ENCODE assay signal across 15 cellular contexts in genomic region chrY:7818924-7819323, GRCh38.
A peak's percentile ranks its signal among the peaks of the same experiment; 100 is the strongest.
DNase-seq lines count a peak whose midpoint lies in the region; ATAC-seq and TF ChIP-seq lines count a peak whose summit lies in the region.
"Had no signal": no experiment of that assay in that cellular context is flagged by ENCODE, and none has a peak within 500 bp of the region (broad histone marks: within the 10 kb centered on the region; RNA-seq: fewer than 3 reads in every experiment).

No MANE protein-coding gene starts in this region.

- H3K9me3 ChIP-seq in neutrophil = no peaks in the 10 kb centered on the region
- H3K9me3 ChIP-seq in SK-N-SH = no peaks in the 10 kb centered on the region
- H3K9me3 ChIP-seq: testis had no signal

- no peak overlapping the region for H3K9ac ChIP-seq in SK-N-SH

- no peak overlapping the region for H3K4me2 ChIP-seq in SK-N-SH

- H3K27me3 ChIP-seq in neutrophil = no peaks in the 10 kb centered on the region
- H3K27me3 ChIP-seq in SK-N-SH (ENCODE audit: insufficient read depth) = no peaks in the 10 kb centered on the region
- H3K27me3 ChIP-seq: testis had no signal

- peak; percentile 49 for TF ChIP-seq CTCF in neutrophil (IDR thresholded peaks at IDR 0.05)
- TF ChIP-seq CTCF in SK-N-SH (IDR thresholded peaks at IDR 0.05) = no peak

- ATAC-seq in HG03460 (IDR thresholded peaks at IDR 0.05; ENCODE audit: unreplicated experiment) (peak; percentile 64), GM19035 (IDR thresholded peaks at IDR 0.05; ENCODE audit: unreplicated experiment) (no peak), GM18861 (IDR thresholded peaks at IDR 0.05; ENCODE audit: unreplicated experiment) (no peak), HG03280 (IDR thresholded peaks at IDR 0.05; ENCODE audit: unreplicated experiment) (no peak)
- ATAC-seq: natural killer cell had no signal

- H3K27ac ChIP-seq in neutrophil (peak overlapping the region; percentile 84), SK-N-SH (ENCODE audit: low read depth in 2 of 2, low read length in 1 of 2) (no peak overlapping the region)
- H3K27ac ChIP-seq: coronary artery, testis had no signal

- CTCF ChIA-PET in SK-N-SH (lab: Yijun Ruan, JAX) = no interaction called here

- H3K9me2 ChIP-seq in SK-N-SH = no peaks in the 10 kb centered on the region

- peak; percentile 52 for DNase-seq in ELR (ENCODE audit: low read depth)
- peak; percentile 25 for DNase-seq in cerebellar cortex (ENCODE audit: low spot score)
- no peak for DNase-seq in SK-N-SH
- DNase-seq: activated CD8-positive, alpha-beta memory T cell treated with anti-CD3 and anti-CD28 coated beads for 24 hours; activated naive CD4-positive, alpha-beta T cell treated with anti-CD3 and anti-CD28 coated beads, Interleukin-2, amount 10 ng/mL, durations not matched to agents 7 days and 5 days; Calu3; natural killer cell; NCI-H2081; testis had no signal

- no peaks in the 10 kb centered on the region for H3F3A ChIP-seq in SK-N-SH (replicated peaks; ENCODE audit: insufficient read depth)

- TF ChIP-seq RAD21 in SK-N-SH (IDR thresholded peaks at IDR 0.05; ENCODE audit: low read length) = no peak

- H3K4me3 ChIP-seq in neutrophil (ENCODE audit: low read depth in 1 of 2, low read length in 1 of 2) = no peak overlapping the region
- no peak overlapping the region for H3K4me3 ChIP-seq in SK-N-SH (ENCODE audit: low read depth in 2 of 2, low read length in 1 of 2)
- H3K4me3 ChIP-seq: coronary artery, testis had no signal

- H3K79me2 ChIP-seq in SK-N-SH (ENCODE audit: insufficient read depth) = no peaks in the 10 kb centered on the region

- H4K20me1 ChIP-seq in SK-N-SH (ENCODE audit: insufficient read depth) = no peaks in the 10 kb centered on the region

- no peak for TF ChIP-seq EP300 in SK-N-SH (IDR thresholded peaks at IDR 0.05; ENCODE audit: borderline replicate concordance in 1 of 2, low read depth in 1 of 2, low read length in 1 of 2)

- H3K4me1 ChIP-seq in neutrophil (ENCODE audit: control insufficient read depth in 1 of 2, insufficient read depth in 1 of 2, low read depth in 1 of 2, low read length in 1 of 2) (peaks cover 0 to 52% of the 10 kb centered on the region in 2 experiments), SK-N-SH (ENCODE audit: control insufficient read depth in 1 of 2, insufficient read depth in 2 of 2, low read depth in 1 of 2, low read length in 1 of 2) (no peaks in the 10 kb centered on the region)
- H3K4me1 ChIP-seq: testis had no signal

- H3K36me3 ChIP-seq in neutrophil (no peaks in the 10 kb centered on the region), SK-N-SH (replicated peaks in 1 of 2; ENCODE audit: control insufficient read depth in 1 of 2, insufficient read depth in 2 of 2, low read length in 1 of 2) (no peaks in the 10 kb centered on the region)

- no peak overlapping the region for H2AFZ ChIP-seq in SK-N-SH (ENCODE audit: low read depth)

- POLR2A ChIA-PET in SK-N-SH (lab: Yijun Ruan, JAX) = no interaction called here

TF ChIP-seq in SK-N-SH, 30 proteins besides CTCF, POLR2A, EP300 and RAD21:
- TF ChIP-seq TCF12 (IDR thresholded peaks at IDR 0.05) = no peak
- TF ChIP-seq RCOR1 (IDR thresholded peaks at IDR 0.05; ENCODE audit: low read length) = no peak
- TF ChIP-seq MXI1 (IDR thresholded peaks at IDR 0.05; ENCODE audit: low read depth, low read length) = no peak
- TF ChIP-seq MEF2A (IDR thresholded peaks at IDR 0.05; ENCODE audit: borderline replicate concordance, low read depth) = no peak
- TF ChIP-seq GABPA (IDR thresholded peaks at IDR 0.05; ENCODE audit: low read depth) = no peak
- no peak for TF ChIP-seq TAF1 (IDR thresholded peaks at IDR 0.05; ENCODE audit: borderline replicate concordance, low read depth, low read length)
- TF ChIP-seq EZH2phosphoT487 (IDR thresholded peaks at IDR 0.05; ENCODE audit: borderline replicate concordance, low read depth) = no peak
- no peak for TF ChIP-seq ELF1 (IDR thresholded peaks at IDR 0.05)
- TF ChIP-seq REST (IDR thresholded peaks at IDR 0.05; ENCODE audit: low read depth, low read length) = no peak
- no peak for TF ChIP-seq POLR2AphosphoS5 (IDR thresholded peaks at IDR 0.05; ENCODE audit: low read depth, low read length)
- TF ChIP-seq GATA2 (CRISPR knock-in tag; IDR thresholded peaks at IDR 0.05) = no peak
- no peak for TF ChIP-seq CHD2 (IDR thresholded peaks at IDR 0.05; ENCODE audit: low read length, partially characterized antibody)
- no peak for TF ChIP-seq SMC3 (IDR thresholded peaks at IDR 0.05; ENCODE audit: low read depth, low read length)
- no peak for TF ChIP-seq ZBTB33 (IDR thresholded peaks at IDR 0.05; ENCODE audit: borderline replicate concordance, low read depth)
- no peak for TF ChIP-seq PBX3 (IDR thresholded peaks at IDR 0.05)
- no peak for TF ChIP-seq FOSL2 (IDR thresholded peaks at IDR 0.05; ENCODE audit: borderline replicate concordance, low read depth)
- TF ChIP-seq SIN3A (IDR thresholded peaks at IDR 0.05; ENCODE audit: borderline replicate concordance, low read depth, low read length) = no peak
